ENCODE assay signal across 2 cellular contexts in the genomic region with DNA sequence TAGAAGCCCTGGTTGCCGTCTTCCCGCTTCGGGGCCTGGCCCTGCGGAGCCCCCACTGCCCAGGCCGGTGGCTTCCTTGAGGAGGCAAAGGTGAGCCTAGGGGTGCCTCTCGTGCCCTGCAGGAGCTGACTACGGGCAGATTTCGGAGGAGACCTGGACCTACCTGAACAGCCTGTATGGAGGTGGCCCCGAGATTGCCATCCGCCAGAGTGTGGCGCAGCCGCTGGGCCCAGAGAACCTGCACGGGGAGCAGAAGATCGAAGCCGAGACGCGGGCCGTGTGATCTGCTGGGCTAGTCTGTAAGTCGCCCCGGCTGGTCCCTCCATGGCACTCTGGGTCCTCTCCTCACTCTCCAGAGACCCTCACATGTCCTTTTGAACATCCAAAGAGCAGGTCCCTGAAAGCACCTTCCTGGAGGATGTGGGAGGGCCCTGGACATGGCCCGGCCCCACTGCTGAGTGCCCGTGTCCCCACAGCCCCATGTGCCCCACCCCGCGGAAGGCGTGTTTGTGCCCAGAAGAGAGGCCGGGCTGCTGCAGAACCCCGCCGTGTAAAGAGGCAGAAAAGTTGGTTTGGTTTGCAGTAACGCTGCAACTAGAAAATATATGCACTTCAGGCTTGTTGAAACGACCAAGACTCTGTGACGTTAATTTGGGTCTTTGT.
TF ChIP-seq lines count a peak whose summit lies in the region.

No MANE protein-coding gene starts in this region.

TF ChIP-seq in HEK293, 187 proteins besides CTCF, POLR2A, EP300 and RAD21:
- TF ChIP-seq ZNF423 (tag by site-specific recombination; IDR thresholded peaks at IDR 0.05) (no peak), ZNF521 (tag by site-specific recombination; IDR thresholded peaks at IDR 0.05) (no peak), IKZF3 (tag by site-specific recombination; IDR thresholded peaks at IDR 0.05) (no peak), ZNF792 (tag by site-specific recombination; IDR thresholded peaks at IDR 0.05) (no peak), GFI1B (tag by site-specific recombination; IDR thresholded peaks at IDR 0.05) (no peak), SP2 (tag by site-specific recombination; IDR thresholded peaks at IDR 0.05) (0 out of 2 replicates have a peak, but pooled peaks have one; percentile 11)

TF ChIP-seq in K562, 482 proteins besides CTCF, POLR2A, EP300 and RAD21:
- TF ChIP-seq DMBX1 (CRISPR knock-in tag; IDR thresholded peaks at IDR 0.05; ENCODE audit: borderline replicate concordance) (peak; percentile 22; the same call in 1 of the 2 replicates), ASH1L (IDR thresholded peaks at IDR 0.05; ENCODE audit: borderline replicate concordance, low read depth, partially characterized antibody) (no peak)
